17 cellular contexts compared by ENCODE assay signal in genomic region chr6:147117580-147117979, GRCh38.
DNase-seq lines count a peak whose midpoint lies in the region; ATAC-seq and TF ChIP-seq lines count a peak whose summit lies in the region.
"Had no signal": no experiment of that assay in that cellular context is flagged by ENCODE, and none has a peak within 500 bp of the region (broad histone marks: within the 10 kb centered on the region; RNA-seq: fewer than 3 reads in every experiment).

No MANE protein-coding gene starts in this region.

- no peak overlapping the region for H2AFZ ChIP-seq in neural progenitor cell (replicated peaks)

- H3K27me3 ChIP-seq in duodenal mucosa (ENCODE audit: control insufficient read depth in 1 of 2, insufficient read depth in 2 of 2, low read length in 2 of 2) (no peaks in the 10 kb centered on the region), neural progenitor cell (no peaks in the 10 kb centered on the region)

- H3K4me2 ChIP-seq in neural progenitor cell: no peak overlapping the region

- H3K79me2 ChIP-seq in neural progenitor cell (ENCODE audit: low read depth): no peaks in the 10 kb centered on the region

- ATAC-seq in GM19467 (IDR thresholded peaks at IDR 0.05; ENCODE audit: unreplicated experiment) (no peak), GM18861 (IDR thresholded peaks at IDR 0.05; ENCODE audit: unreplicated experiment) (no peak)
- ATAC-seq: stimulated activated naive CD8-positive, alpha-beta T cell treated with anti-CD3 and anti-CD28 coated beads, Interleukin-15, amount 100 ng/mL, for 72 hours had no signal

- H3K4me1 Mint-ChIP-seq in neural progenitor cell: no peaks in the 10 kb centered on the region
- H3K4me1 Mint-ChIP-seq: activated naive CD8-positive, alpha-beta T cell treated with anti-CD3 and anti-CD28 coated beads for 36 hours; B cell; stimulated activated naive CD8-positive, alpha-beta T cell treated with anti-CD3 and anti-CD28 coated beads, Interleukin-15, amount 100 ng/mL, for 72 hours had no signal

- no peak overlapping the region for H3K4me3 Mint-ChIP-seq in neural progenitor cell
- H3K4me3 Mint-ChIP-seq: activated naive CD8-positive, alpha-beta T cell treated with anti-CD3 and anti-CD28 coated beads for 36 hours; B cell; stimulated activated naive CD8-positive, alpha-beta T cell treated with anti-CD3 and anti-CD28 coated beads, Interleukin-15, amount 100 ng/mL, for 72 hours; T-helper 1 cell treated with Interleukin-12 subunit alpha and Interleukin-12 subunit beta and Interleukin-4 antibody, amounts not matched to agents 30 μg/mL and 1 μg/mL, for 36 hours had no signal

- no peaks in the 10 kb centered on the region for H4K20me1 ChIP-seq in neural progenitor cell (ENCODE audit: low read depth)

- H3K4me1 ChIP-seq in duodenal mucosa (ENCODE audit: control insufficient read depth in 1 of 2, insufficient read depth in 2 of 2, low read length in 2 of 2): peaks cover 0 to 10% of the 10 kb centered on the region in 2 donors
- no peaks in the 10 kb centered on the region for H3K4me1 ChIP-seq in neural progenitor cell

- no peaks in the 10 kb centered on the region for H3F3A ChIP-seq in neural progenitor cell (ENCODE audit: low read depth)

- TF ChIP-seq CTCF in neural progenitor cell (IDR thresholded peaks at IDR 0.05): no peak
- TF ChIP-seq CTCF in GM13976 (IDR thresholded peaks at IDR 0.05; ENCODE audit: borderline replicate concordance, control extremely low read depth, extremely low read depth, insufficient read depth, missing control alignments): no peak

- peak overlapping the region; percentile 44 to 52 for H3K4me3 ChIP-seq in duodenal mucosa (ENCODE audit: low read depth in 1 of 2, low read length in 2 of 2)
- no peak overlapping the region for H3K4me3 ChIP-seq in neural progenitor cell
- H3K4me3 ChIP-seq: skin epidermis had no signal

- H3K27ac ChIP-seq in duodenal mucosa (ENCODE audit: low read depth, low read length) (no peak overlapping the region), neural progenitor cell (no peak overlapping the region)
- H3K27ac ChIP-seq: RWPE1, skin epidermis had no signal

- no peak overlapping the region for H3K27ac Mint-ChIP-seq in neural progenitor cell
- H3K27ac Mint-ChIP-seq: activated naive CD8-positive, alpha-beta T cell treated with anti-CD3 and anti-CD28 coated beads for 36 hours; B cell; stimulated activated naive CD8-positive, alpha-beta T cell treated with anti-CD3 and anti-CD28 coated beads, Interleukin-15, amount 100 ng/mL, for 72 hours; T-helper 1 cell treated with Interleukin-12 subunit alpha and Interleukin-12 subunit beta and Interleukin-4 antibody, amounts not matched to agents 30 μg/mL and 1 μg/mL, for 36 hours had no signal

- no peaks in the 10 kb centered on the region for H3K27me3 Mint-ChIP-seq in neural progenitor cell (ENCODE audit: insufficient read depth, low read depth)
- H3K27me3 Mint-ChIP-seq: activated naive CD8-positive, alpha-beta T cell treated with anti-CD3 and anti-CD28 coated beads for 36 hours; stimulated activated naive CD8-positive, alpha-beta T cell treated with anti-CD3 and anti-CD28 coated beads, Interleukin-15, amount 100 ng/mL, for 72 hours had no signal

- H3K9ac ChIP-seq in duodenal mucosa (ENCODE audit: low read depth in 1 of 2, low read length in 2 of 2): no peak overlapping the region
- no peak overlapping the region for H3K9ac ChIP-seq in neural progenitor cell

- H3K9me3 Mint-ChIP-seq in neural progenitor cell: no peaks in the 10 kb centered on the region
- H3K9me3 Mint-ChIP-seq: T-helper 1 cell treated with Interleukin-12 subunit alpha and Interleukin-12 subunit beta and Interleukin-4 antibody, amounts not matched to agents 30 μg/mL and 1 μg/mL, for 36 hours had no signal

- H3K9me3 ChIP-seq in duodenal mucosa (ENCODE audit: control insufficient read depth in 1 of 2, low read length in 2 of 2) (no peaks in the 10 kb centered on the region), neural progenitor cell (ENCODE audit: low read depth) (no peaks in the 10 kb centered on the region)

- in situ Hi-C loops in GM13976 (cut with MboI; ENCODE audit: low sequenced_read_pairs, unreplicated experiment): no loop called here

- DNase-seq in AG20443 (ENCODE audit: low spot score) (peak; percentile 47), M059J (ENCODE audit: low read depth) (peak; percentile 62), neural progenitor cell (ENCODE audit: low spot score) (peak; percentile 9), GM13976 (ENCODE audit: low spot score) (no peak), DMS153 treated with DMSO at 0.1 percent for 48 hours (lab: John Stamatoyannopoulos, UW; ENCODE audit: unreplicated experiment) (no peak)
- DNase-seq: activated naive CD8-positive, alpha-beta T cell treated with anti-CD3 and anti-CD28 coated beads for 36 hours; activated T-cell treated with anti-CD3 and anti-CD28 coated beads for 4 hours; NCI-H2029; NCI-H82; stimulated activated naive CD8-positive, alpha-beta T cell treated with anti-CD3 and anti-CD28 coated beads, Interleukin-15, amount 100 ng/mL, for 72 hours had no signal

- H3K36me3 ChIP-seq in duodenal mucosa (ENCODE audit: control insufficient read depth in 1 of 2, insufficient read depth in 2 of 2, low read length in 2 of 2): no peaks in the 10 kb centered on the region
- no peaks in the 10 kb centered on the region for H3K36me3 ChIP-seq in neural progenitor cell

- H3K36me3 Mint-ChIP-seq in neural progenitor cell: no peaks in the 10 kb centered on the region

Comparison
In these comparisons a context has a peak if more than half of its experiments do, and no peak if none do; other contexts are left out.
1. DNase-seq: peak in AG20443 (single experiment), M059J (single experiment) and neural progenitor cell (single experiment); none in GM13976 (single experiment) and DMS153 treated with DMSO at 0.1 percent for 48 hours (single experiment).